In genomic region chr4:3461515-3462291, GRCh38 we compare ENCODE assay signal across 12 cellular contexts. TPM values are rescaled to one million over a fixed set of nuclear protein-coding genes. Genes with fewer than 3 reads are reported as not detected.
DNase-seq lines count a peak whose midpoint lies in the region; ATAC-seq and TF ChIP-seq lines count a peak whose summit lies in the region.
"Had no signal": no experiment of that assay in that cellular context is flagged by ENCODE, and none has a peak within 500 bp of the region (broad histone marks: within the 10 kb centered on the region; RNA-seq: fewer than 3 reads in every experiment).

No MANE protein-coding gene starts in this region.

- H3K9me2 ChIP-seq in GM23248 (ENCODE audit: insufficient read depth), result no peaks in the 10 kb centered on the region

- H4K20me1 ChIP-seq in GM23248 (ENCODE audit: insufficient read depth), result no peaks in the 10 kb centered on the region

- H3K79me2 ChIP-seq in GM23248 (ENCODE audit: insufficient read depth), result no peaks in the 10 kb centered on the region

- no peaks in the 10 kb centered on the region for H3F3A ChIP-seq in GM23248 (ENCODE audit: insufficient read depth)

- in situ Hi-C loops in GM23248 (cut with MboI), result no loop called here

- H3K27me3 ChIP-seq in GM23248 (replicated peaks; ENCODE audit: insufficient read depth), result peaks cover 3% of the 10 kb centered on the region; the same call in 1 of the 2 replicates
- H3K27me3 ChIP-seq: vagina had no signal

- H2AFZ ChIP-seq in GM23248, result no peak overlapping the region

- WGBS in GM23248 (ENCODE audit: low coverage in 1 of 2, low lambda C conversion rate in 2 of 2, missing lambda C conversion rate in 2 of 2), 2 experiments, result 85 to 86% methylated on average over 25 of the region's 25 CpGs

- H3K4me2 ChIP-seq in GM23248 (ENCODE audit: unreplicated experiment), result no peak overlapping the region

- H3K9me3 ChIP-seq in GM23248 (ENCODE audit: low read depth), result no peaks in the 10 kb centered on the region
- H3K9me3 ChIP-seq: Caco-2, vagina had no signal

- TF ChIP-seq CTCF in C4-2B (conservative IDR thresholded peaks at IDR 0.05), result no peak
- TF ChIP-seq CTCF in coronary artery (IDR thresholded peaks at IDR 0.05), result no peak

- no peaks in the 10 kb centered on the region for H3K4me1 ChIP-seq in GM23248 (ENCODE audit: insufficient read depth)

- DNase-seq in NCI-H2081 (lab: John Stamatoyannopoulos, UW), result peak; percentile 84 to 92
- DNase-seq in coronary artery (ENCODE audit: low spot score), result peak; percentile 86
- DNase-seq in myocyte (ENCODE audit: low read depth), result peak; percentile 98
- DNase-seq in GM23248, result no peak
- DNase-seq in SW 1271 (lab: John Stamatoyannopoulos, UW), result no peak
- DNase-seq in stimulated activated naive CD8-positive, alpha-beta T cell treated with anti-CD3 and anti-CD28 coated beads, Interleukin-15, Interleukin-2, amounts not matched to agents 100 U/mL and 50 U/mL, for 24 hours, result no peak
- DNase-seq: Caco-2, NCI-H1930 had no signal

- no peak overlapping the region for H3K9ac ChIP-seq in GM23248

- H3K27ac ChIP-seq in C4-2B, result peak overlapping the region; percentile 62
- peak overlapping the region; percentile 46 to 88 for H3K27ac ChIP-seq in coronary artery
- H3K27ac ChIP-seq in GM23248, result no peak overlapping the region
- H3K27ac ChIP-seq: vagina had no signal

- H3K36me3 ChIP-seq in GM23248 (ENCODE audit: low read depth), result no peaks in the 10 kb centered on the region
- H3K36me3 ChIP-seq: vagina had no signal

- no peak for ATAC-seq in stimulated activated naive CD8-positive, alpha-beta T cell treated with anti-CD3 and anti-CD28 coated beads, Interleukin-15, Interleukin-2, amounts not matched to agents 100 U/mL and 50 U/mL, for 24 hours
- no peak for ATAC-seq in HG03108 (IDR thresholded peaks at IDR 0.05; ENCODE audit: unreplicated experiment)

- H3K4me3 ChIP-seq in coronary artery (no peak overlapping the region), GM23248 (no peak overlapping the region)
- H3K4me3 ChIP-seq: vagina had no signal

RNA-seq across cellular contexts. Expression of gene DOK7, which starts 1.4 kb away (rescaled TPM):
- total RNA-seq in myocyte, result 112 and 228 TPM in 2 replicates
- 86.3 TPM for polyA plus RNA-seq in myocyte (2012)
- not detected in 2 replicates for total RNA-seq in GM23248 (2014; rRNA removed; shearing (Covaris generic))
- polyA plus RNA-seq in GM23248 (2016; fragmentation: Nextera tagmentation; extraction: Ambion mirVana), result 0.24 TPM in 1 of 2 replicates, not detected in the other
- total RNA-seq: astrocyte had no signal

RNA-seq across cellular contexts. Expression of gene HGFAC, which starts 19.9 kb away (rescaled TPM):
- total RNA-seq in myocyte, result 0.47 and 0.48 TPM in 2 replicates
- polyA plus RNA-seq in myocyte (2012), result 1.3 TPM
- total RNA-seq in GM23248 (2014; rRNA removed; shearing (Covaris generic)), result not detected in 2 replicates
- not detected in 2 replicates for polyA plus RNA-seq in GM23248 (2016; fragmentation: Nextera tagmentation; extraction: Ambion mirVana)
- total RNA-seq: vagina had no signal

Comparison
In these comparisons a context has a peak if more than half of its experiments do, and no peak if none do; other contexts are left out.
1. DNase-seq: peak in NCI-H2081 (2 of 2), coronary artery (single experiment) and myocyte (single experiment); none in GM23248 (single experiment), SW 1271 (0 of 2) and stimulated activated naive CD8-positive, alpha-beta T cell treated with anti-CD3 and anti-CD28 coated beads, Interleukin-15, Interleukin-2, amounts not matched to agents 100 U/mL and 50 U/mL, for 24 hours (single experiment).
2. RNA of gene DOK7, which starts 1.4 kb away (total RNA-seq): 112 to 228 TPM in myocyte; not detected in GM23248; every median in the first group is over 100 times any median in the second.